Comparison of ENCODE assay signal across 9 cellular contexts in the genomic region with DNA sequence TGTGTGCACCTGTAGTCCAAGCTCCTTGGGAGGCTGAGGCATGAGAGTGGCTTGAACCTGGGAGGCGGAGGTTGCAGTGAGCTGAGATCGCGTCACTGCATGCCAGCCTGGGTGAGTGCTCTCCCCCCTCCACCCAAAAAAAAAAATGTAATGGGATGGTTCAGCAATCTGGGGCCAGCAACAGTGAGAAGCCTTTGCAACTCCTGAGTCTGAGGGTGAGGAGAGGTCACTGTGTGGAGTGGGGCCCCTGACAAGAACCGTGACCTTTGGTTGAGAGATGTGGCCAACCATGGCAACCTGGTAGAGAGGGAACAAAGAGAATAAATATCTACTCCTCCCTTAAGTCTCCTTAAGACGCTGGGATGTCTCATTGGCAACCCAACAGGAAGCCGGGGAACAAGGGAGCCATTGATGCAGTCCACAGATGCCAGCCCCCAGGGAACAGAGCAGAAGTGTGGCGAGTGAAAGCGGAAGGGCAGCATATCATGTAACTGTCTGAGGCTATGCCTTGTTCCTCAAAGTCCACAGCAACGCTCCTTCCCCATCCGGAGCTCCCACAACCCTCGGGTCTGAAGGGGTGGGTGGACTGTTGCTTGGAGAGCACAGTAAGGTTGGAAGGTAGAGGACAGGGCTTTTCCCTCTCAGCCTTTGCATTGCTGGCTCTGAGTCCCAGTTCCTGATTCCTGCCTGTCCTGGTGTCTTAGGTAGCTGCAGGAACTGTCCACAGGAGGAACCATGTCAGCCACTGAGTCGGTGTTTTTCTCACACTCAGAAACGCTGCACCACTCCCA. TPM values are rescaled to one million over a fixed set of nuclear protein-coding genes. Genes with fewer than 3 reads are reported as not detected.
A peak's percentile ranks its signal among the peaks of the same experiment; 100 is the strongest.
DNase-seq lines count a peak whose midpoint lies in the region; ATAC-seq and TF ChIP-seq lines count a peak whose summit lies in the region.
"Had no signal": no experiment of that assay in that cellular context is flagged by ENCODE, and none has a peak within 500 bp of the region (broad histone marks: within the 10 kb centered on the region; RNA-seq: fewer than 3 reads in every experiment).

No MANE protein-coding gene starts in this region.

- no peak overlapping the region for H3K4me3 ChIP-seq in brain microvascular endothelial cell (ENCODE audit: low read depth, low read length)
- no peak overlapping the region for H3K4me3 ChIP-seq in lower lobe of right lung
- H3K4me3 ChIP-seq in tibial nerve = no peak overlapping the region

- intact Hi-C loops in lower lobe of right lung (cut with DNase I) = no loop called here

- DNase-seq in KG1 (lab: John Stamatoyannopoulos, UW) (peak; percentile 43), brain microvascular endothelial cell (no peak), lower lobe of right lung (peak; percentile 84), tibial nerve (ENCODE audit: low spot score in 2 of 2) (peak; percentile 67 to 69), cerebellar nuclear complex (lab: John Stamatoyannopoulos, UW) (no peak), AG20443 (ENCODE audit: low spot score) (no peak), G401 (ENCODE audit: low spot score) (no peak)
- DNase-seq in stimulated activated CD4-positive, alpha-beta T cell treated with anti-CD3 and anti-CD28 coated beads, Interleukin-2, amount 100 ng/mL, for 24 hours = no peak
- DNase-seq: activated CD4-positive, alpha-beta T cell treated with anti-CD3 and anti-CD28 coated beads for 1 hour had no signal

- 23 to 34% methylated on average over 13 of the region's 13 CpGs for WGBS in tibial nerve, 2 donors

- peak in 1 of 2 donors; percentile 67 for TF ChIP-seq EP300 in tibial nerve (IDR thresholded peaks at IDR 0.05)

- H3K9me3 ChIP-seq in lower lobe of right lung (no peaks in the 10 kb centered on the region), tibial nerve (no peaks in the 10 kb centered on the region)

- H3K27me3 ChIP-seq in brain microvascular endothelial cell (replicated peaks) (no peaks in the 10 kb centered on the region), lower lobe of right lung (ENCODE audit: low read depth) (no peaks in the 10 kb centered on the region), tibial nerve (no peaks in the 10 kb centered on the region)

- H3K27ac ChIP-seq in brain microvascular endothelial cell = peak overlapping the region; percentile 1
- peak overlapping the region; percentile 73 for H3K27ac ChIP-seq in lower lobe of right lung
- peak overlapping the region; percentile 13 to 93 (median 56) for H3K27ac ChIP-seq in tibial nerve

- in situ Hi-C loops in brain microvascular endothelial cell (cut with HindIII; ENCODE audit: low pct_ligation_motif_present, low sequenced_read_pairs) (no loop called here), G401 (cut with HindIII; ENCODE audit: low sequenced_read_pairs) (no loop called here)

- no peak for TF ChIP-seq POLR2A in tibial nerve (IDR thresholded peaks at IDR 0.05)

- H3K4me1 ChIP-seq in lower lobe of right lung (peaks cover 78% of the 10 kb centered on the region), tibial nerve (peaks cover 0 to 76% (median 47%) of the 10 kb centered on the region in 4 donors)

- peak; percentile 15 to 66 for ATAC-seq in lower lobe of right lung

- TF ChIP-seq CTCF in brain microvascular endothelial cell (IDR thresholded peaks at IDR 0.05; ENCODE audit: low read depth, low read length, missing control alignments) = no peak
- TF ChIP-seq CTCF in lower lobe of right lung (IDR thresholded peaks at IDR 0.05) = no peak
- TF ChIP-seq CTCF in tibial nerve (IDR thresholded peaks at IDR 0.05) = no peak

- H3K36me3 ChIP-seq in brain microvascular endothelial cell (replicated peaks) (no peaks in the 10 kb centered on the region), lower lobe of right lung (peaks cover 9% of the 10 kb centered on the region), tibial nerve (peaks cover 0 to 7% (median 0%) of the 10 kb centered on the region in 3 donors)

RNA-seq across cellular contexts. Expression of gene TRNP1, which starts 8.3 kb away (rescaled TPM):
- 15.3 TPM for total RNA-seq in lower lobe of right lung
- 10 to 100 TPM; 15.0 to 55.7 (median 52.4) TPM for total RNA-seq in tibial nerve
- total RNA-seq in G401 (2014; rRNA removed; shearing (Covaris generic)) = 18.3 and 28.3 TPM in 2 replicates

RNA-seq across cellular contexts. Expression of gene TENT5B, which starts 10.9 kb away (rescaled TPM):
- total RNA-seq in lower lobe of right lung = 21.1 TPM
- 10 to 100 TPM; 11.7 to 36.3 (median 27.4) TPM for total RNA-seq in tibial nerve
- total RNA-seq in G401 (2014; rRNA removed; shearing (Covaris generic)) = 19.3 and 32.4 TPM in 2 replicates

RNA-seq across cellular contexts. Expression of gene KDF1, which starts 41.5 kb away (rescaled TPM):
- 8.1 TPM for total RNA-seq in lower lobe of right lung
- total RNA-seq in tibial nerve = not detected
- not detected in 2 replicates for total RNA-seq in G401 (2014; rRNA removed; shearing (Covaris generic))

Comparison
In these comparisons a context has a peak if more than half of its experiments do, and no peak if none do; other contexts are left out.
1. DNase-seq: peak in KG1 (single experiment), lower lobe of right lung (single experiment) and tibial nerve (2 of 2); none in brain microvascular endothelial cell (single experiment), cerebellar nuclear complex (0 of 2), stimulated activated CD4-positive, alpha-beta T cell treated with anti-CD3 and anti-CD28 coated beads, Interleukin-2, amount 100 ng/mL, for 24 hours (0 of 2), AG20443 (single experiment) and G401 (single experiment).
2. H3K27ac ChIP-seq: peak in every context shown above with its lines; median percentile 73 in lower lobe of right lung; 56 in tibial nerve; 1 in brain microvascular endothelial cell.